Comparison of ENCODE assay signal across 28 cellular contexts in genomic region chr3:151107177-151107576, GRCh38. TPM values are rescaled to one million over a fixed set of nuclear protein-coding genes. Genes with fewer than 3 reads are reported as not detected.
"Had no signal": no experiment of that assay in that cellular context is flagged by ENCODE, and none has a peak within 500 bp of the region (broad histone marks: within the 10 kb centered on the region; RNA-seq: fewer than 3 reads in every experiment).

No MANE protein-coding gene starts in this region.

- H3K27me3 Mint-ChIP-seq: progenitor cell of endocrine pancreas; stimulated activated memory B cell treated with anti-CD40 and anti-IgM and Interleukin-4, amounts not matched to agents 10 μg/mL and 1 μg/mL and 100 μg/mL, for 72 hours had no signal

- H3K4me3 Mint-ChIP-seq: activated T-cell treated with anti-CD3 and anti-CD28 coated beads, Interleukin-2, amount 50 U/mL, for 72 hours; memory B cell; natural killer cell treated with Interleukin-12 subunit alpha and Interleukin-12 subunit beta and Interleukin-15 and Interleukin-18, amount 100 ng/mL, for 72 hours; stimulated activated memory B cell treated with anti-CD40 and anti-IgM and Interleukin-4, amounts not matched to agents 10 μg/mL and 1 μg/mL and 100 μg/mL, for 72 hours; T-helper 17 cell had no signal

- H3K4me1 Mint-ChIP-seq: memory B cell; stimulated activated memory B cell treated with anti-CD40 and anti-IgM and Interleukin-4, amounts not matched to agents 10 μg/mL and 1 μg/mL and 100 μg/mL, for 72 hours; T-helper 17 cell had no signal

- ATAC-seq: activated naive CD4-positive, alpha-beta T cell treated with anti-CD3 and anti-CD28 coated beads, Interleukin-2, amount 50 U/mL, for 72 hours; activated T-cell treated with anti-CD3 and anti-CD28 coated beads, Interleukin-2, amount 50 U/mL, for 72 hours; body of pancreas; gastrocnemius medialis; left colon; mucosa of descending colon; natural killer cell treated with Interleukin-12 subunit alpha and Interleukin-12 subunit beta and Interleukin-15 and Interleukin-18, amount 100 ng/mL, for 72 hours; sciatic nerve; stimulated activated memory B cell treated with anti-CD40 and anti-IgM and Interleukin-4, amounts not matched to agents 10 μg/mL and 1 μg/mL and 100 μg/mL, for 72 hours; T-helper 17 cell had no signal

- H3K27me3 ChIP-seq: body of pancreas, gastrocnemius medialis, hepatocyte, ovary, stomach, thyroid gland had no signal

- H3K9me3 ChIP-seq: body of pancreas, gastrocnemius medialis, mucosa of descending colon, ovary, stomach, thyroid gland had no signal

- H3K4me1 ChIP-seq: body of pancreas, gastrocnemius medialis, stomach, thyroid gland had no signal

- H3K27ac Mint-ChIP-seq: activated naive CD4-positive, alpha-beta T cell treated with anti-CD3 and anti-CD28 coated beads, Interleukin-2, amount 50 U/mL, for 72 hours; activated T-cell treated with anti-CD3 and anti-CD28 coated beads, Interleukin-2, amount 50 U/mL, for 72 hours; memory B cell; natural killer cell treated with Interleukin-12 subunit alpha and Interleukin-12 subunit beta and Interleukin-15 and Interleukin-18, amount 100 ng/mL, for 72 hours; stimulated activated memory B cell treated with anti-CD40 and anti-IgM and Interleukin-4, amounts not matched to agents 10 μg/mL and 1 μg/mL and 100 μg/mL, for 72 hours; T-helper 17 cell had no signal

- H2AFZ ChIP-seq: hepatocyte had no signal

- H3K4me2 ChIP-seq: hepatocyte, smooth muscle cell had no signal

- H3K9me3 Mint-ChIP-seq: activated naive CD4-positive, alpha-beta T cell treated with anti-CD3 and anti-CD28 coated beads, Interleukin-2, amount 50 U/mL, for 72 hours; activated T-cell treated with anti-CD3 and anti-CD28 coated beads, Interleukin-2, amount 50 U/mL, for 72 hours; memory B cell; natural killer cell treated with Interleukin-12 subunit alpha and Interleukin-12 subunit beta and Interleukin-15 and Interleukin-18, amount 100 ng/mL, for 72 hours had no signal

- DNase-seq: activated CD4-positive, alpha-beta T cell treated with anti-CD3 and anti-CD28 coated beads for 1 hour; activated naive CD4-positive, alpha-beta T cell; activated T-cell treated with anti-CD3 and anti-CD28 coated beads for 4 hours; activated T-cell treated with anti-CD3 and anti-CD28 coated beads, Interleukin-2, amount 50 U/mL, for 72 hours; anterior cingulate cortex; body of pancreas; effector memory CD4-positive, alpha-beta T cell; gastrocnemius medialis; kidney; left colon; mucosa of descending colon; ovary; stimulated activated CD4-positive, alpha-beta T cell treated with anti-CD3 and anti-CD28 coated beads, Interleukin-1b, Interleukin-23, amount 100 ng/mL, for 48 hours; stimulated activated CD4-positive, alpha-beta T cell treated with anti-CD3 and anti-CD28 coated beads, Interleukin-4, amount 100 ng/mL, for 4 hours; stimulated activated CD8-positive, alpha-beta memory T cell treated with anti-CD3 and anti-CD28 coated beads, Interleukin-4, amount 100 ng/mL, for 48 hours; stomach; T-helper 17 cell; T1000; thyroid gland had no signal

- H3K36me3 ChIP-seq: gastrocnemius medialis, ovary, stomach, thyroid gland had no signal

- H3K27ac ChIP-seq: body of pancreas, gastrocnemius medialis, hepatocyte, ovary, stomach, thyroid gland had no signal

- H3K4me3 ChIP-seq: body of pancreas, gastrocnemius medialis, hepatocyte, mucosa of descending colon, ovary, smooth muscle cell, stomach, thyroid gland had no signal

- H3K36me3 Mint-ChIP-seq: activated naive CD4-positive, alpha-beta T cell treated with anti-CD3 and anti-CD28 coated beads, Interleukin-2, amount 50 U/mL, for 72 hours; memory B cell; natural killer cell treated with Interleukin-12 subunit alpha and Interleukin-12 subunit beta and Interleukin-15 and Interleukin-18, amount 100 ng/mL, for 72 hours; stimulated activated memory B cell treated with anti-CD40 and anti-IgM and Interleukin-4, amounts not matched to agents 10 μg/mL and 1 μg/mL and 100 μg/mL, for 72 hours had no signal

RNA-seq across cellular contexts. Expression of gene MED12L, which starts 21.7 kb away (rescaled TPM):
- total RNA-seq: myocyte had no signal
